Comparison of ENCODE assay signal across 26 cellular contexts in the genomic region with DNA sequence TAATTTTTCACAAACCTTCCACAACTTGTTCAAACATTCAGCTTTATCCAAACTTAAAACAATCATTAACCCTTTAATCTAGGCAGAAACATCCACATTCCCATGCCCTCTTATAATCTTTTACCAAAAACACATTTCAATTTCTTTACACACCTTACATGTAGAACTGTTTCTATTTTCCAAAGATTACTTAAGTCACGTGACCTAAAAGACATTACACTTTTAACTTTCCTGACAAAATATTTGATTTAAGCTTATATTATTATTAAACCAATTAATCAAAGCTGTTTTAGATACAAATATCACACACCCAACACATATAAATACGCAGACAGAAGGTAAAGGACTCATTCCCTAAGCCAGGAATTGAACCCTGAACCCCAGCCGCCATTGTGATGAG.
"Had no signal": no experiment of that assay in that cellular context is flagged by ENCODE, and none has a peak within 500 bp of the region (broad histone marks: within the 10 kb centered on the region; RNA-seq: fewer than 3 reads in every experiment).

No MANE protein-coding gene starts in this region.

- H3K9ac ChIP-seq: neural progenitor cell, parathyroid adenoma had no signal

- H3K27me3 ChIP-seq: heart right ventricle, hepatocyte, neural progenitor cell, neutrophil, tibial nerve, upper lobe of left lung had no signal

- H2AFZ ChIP-seq: hepatocyte, neural progenitor cell, parathyroid adenoma had no signal

- H3K27ac ChIP-seq: heart right ventricle, hepatocyte, left ventricle myocardium inferior, neural progenitor cell, neutrophil, parathyroid adenoma, psoas muscle, tibial nerve, upper lobe of left lung had no signal

- H3K9me3 ChIP-seq: neutrophil, psoas muscle had no signal

- H3K4me1 ChIP-seq: left ventricle myocardium inferior, neural progenitor cell, parathyroid adenoma, psoas muscle, tibial nerve, upper lobe of left lung had no signal

- ATAC-seq: heart right ventricle; natural killer cell; psoas muscle; sciatic nerve; stimulated activated memory B cell treated with anti-CD40 and anti-IgM and Interleukin-4, amounts not matched to agents 10 μg/mL and 1 μg/mL and 100 μg/mL, for 72 hours; stimulated activated naive CD8-positive, alpha-beta T cell treated with anti-CD3 and anti-CD28 coated beads, Interleukin-15, amount 100 ng/mL, for 72 hours had no signal

- DNase-seq: heart right ventricle; islet precursor cell; left ventricle myocardium inferior; mesendoderm; naive B cell; natural killer cell; nephron progenitor cell; occipital lobe; psoas muscle; stimulated activated CD4-positive, alpha-beta T cell treated with anti-CD3 and anti-CD28 coated beads, Interleukin-1b, Interleukin-23, amount 100 ng/mL, for 48 hours; stimulated activated CD4-positive, alpha-beta T cell treated with anti-CD3 and anti-CD28 coated beads, Interleukin-2, amount 100 ng/mL, for 48 hours; stimulated activated CD4-positive, alpha-beta T cell treated with anti-CD3 and anti-CD28 coated beads, Interleukin-4, amount 100 ng/mL, for 4 hours; stimulated activated CD8-positive, alpha-beta memory T cell treated with anti-CD3 and anti-CD28 coated beads, Interleukin-4, amount 100 ng/mL, for 48 hours; stimulated activated naive CD4-positive, alpha-beta T cell treated with Interleukin-2 at 50 U/mL for 16 hours; stimulated activated naive CD8-positive, alpha-beta T cell treated with anti-CD3 and anti-CD28 coated beads, Interleukin-15, amount 100 ng/mL, for 72 hours; substantia nigra; upper lobe of left lung had no signal

- H3K4me3 ChIP-seq: heart right ventricle, hepatocyte, left ventricle myocardium inferior, lung, neural progenitor cell, psoas muscle, smooth muscle cell, tibial nerve, upper lobe of left lung had no signal

- H3K79me2 ChIP-seq: hepatocyte, parathyroid adenoma had no signal

- H3K4me2 ChIP-seq: hepatocyte, neural progenitor cell, smooth muscle cell had no signal

- H3K36me3 ChIP-seq: neural progenitor cell, neutrophil, upper lobe of left lung had no signal
